8 cellular contexts compared by ENCODE assay signal in the genomic region with DNA sequence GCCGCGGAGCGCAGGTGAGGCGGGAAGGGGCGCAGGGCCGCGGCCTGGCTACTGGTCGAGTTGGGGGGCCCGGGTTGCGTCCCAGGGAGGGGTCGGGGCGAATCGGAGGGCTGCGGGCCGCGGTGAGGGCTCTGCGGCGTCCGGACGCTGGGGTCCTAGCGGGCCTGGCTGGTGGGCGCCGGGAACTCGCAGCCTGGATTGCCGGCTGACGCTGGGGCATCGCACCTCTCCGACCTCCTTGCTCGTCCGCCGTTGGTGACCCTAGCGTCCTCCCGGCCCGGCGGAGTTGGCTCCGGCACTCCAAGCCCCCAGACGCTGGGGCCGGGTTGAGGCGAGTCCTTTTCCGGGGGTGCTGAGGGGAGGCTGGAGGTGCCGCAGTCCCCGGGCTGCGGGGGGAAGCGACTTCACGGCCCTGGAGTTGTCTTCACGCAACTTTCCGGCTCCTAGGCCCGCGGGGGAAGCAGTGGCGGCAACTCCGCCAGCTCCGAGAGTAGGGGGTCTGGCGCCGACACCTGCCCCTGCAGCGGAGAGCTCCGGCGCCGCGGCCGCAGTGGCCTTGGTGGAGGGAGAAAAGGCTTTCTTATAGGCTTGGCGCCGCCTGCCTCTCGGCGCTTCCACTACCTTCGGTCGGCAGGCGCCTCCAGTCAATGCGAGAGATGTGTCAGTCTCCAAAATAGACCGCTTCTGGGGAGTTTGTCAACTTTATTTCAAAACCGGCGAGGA.
DNase-seq lines count a peak whose midpoint lies in the region; ATAC-seq, FAIRE-seq and TF ChIP-seq lines count a peak whose summit lies in the region.

No MANE protein-coding gene starts in this region.

- TF ChIP-seq CTCF in BE2C (IDR thresholded peaks at IDR 0.05; ENCODE audit: low read depth, low read length) = no peak

- TF ChIP-seq EP300 in Ishikawa (IDR thresholded peaks at IDR 0.05; ENCODE audit: borderline replicate concordance) = no peak

- DNase-seq in BE2C (peak; percentile 19), cerebellum (ENCODE audit: low spot score) (peak; percentile 27), left lobe of liver (ENCODE audit: low spot score) (peak; percentile 45), RCC 7860 (ENCODE audit: low spot score) (no peak)
- peak; percentile 6 for DNase-seq in stimulated activated CD8-positive, alpha-beta memory T cell treated with anti-CD3 and anti-CD28 coated beads, Interleukin-15, amount 100 ng/mL, for 1 hour (ENCODE audit: low read depth)

- ATAC-seq in GM19463 (IDR thresholded peaks at IDR 0.05; ENCODE audit: unreplicated experiment) (peak; percentile 22), left lobe of liver (peak; percentile 45)
- ATAC-seq in activated CD4-positive, CD25-positive, alpha-beta regulatory T cell treated with anti-CD3 and anti-CD28 coated beads, Interleukin-2, amount 50 U/mL, for 24 hours = peak; percentile 29 to 36

- H3K36me3 ChIP-seq in BE2C = no peaks in the 10 kb centered on the region

- H3K9me3 ChIP-seq in BE2C = no peaks in the 10 kb centered on the region

- no peak for FAIRE-seq in RCC 7860 (lab: Jason Lieb, UNC)

- TF ChIP-seq RAD21 in Ishikawa (IDR thresholded peaks at IDR 0.05; ENCODE audit: low read depth) = no peak

- H3K4me1 ChIP-seq in BE2C = no peaks in the 10 kb centered on the region

- no peaks in the 10 kb centered on the region for H3K27me3 ChIP-seq in BE2C

- peak overlapping the region; percentile 83 for H3K4me3 ChIP-seq in BE2C (ENCODE audit: low read depth, low read length)

TF ChIP-seq in Ishikawa, 13 proteins besides CTCF, POLR2A, EP300 and RAD21:
- TF ChIP-seq ZBTB7A (IDR thresholded peaks at IDR 0.05; ENCODE audit: low read depth) (peak; percentile 25; the same call in 1 of the 2 replicates), TAF1 (IDR thresholded peaks at IDR 0.05; ENCODE audit: low read depth) (no peak)
